19 cellular contexts compared by ENCODE assay signal in genomic region chr6:16398587-16398986, GRCh38.
DNase-seq lines count a peak whose midpoint lies in the region; ATAC-seq and TF ChIP-seq lines count a peak whose summit lies in the region.
"Had no signal": no experiment of that assay in that cellular context is flagged by ENCODE, and none has a peak within 500 bp of the region (broad histone marks: within the 10 kb centered on the region; RNA-seq: fewer than 3 reads in every experiment).

No MANE protein-coding gene starts in this region.

- H3K4me1 Mint-ChIP-seq in HFFc6 (ENCODE audit: low read depth) = peaks cover 63% of the 10 kb centered on the region

- no peaks in the 10 kb centered on the region for H3K27me3 Mint-ChIP-seq in HFFc6 (ENCODE audit: insufficient read depth)
- H3K27me3 Mint-ChIP-seq: CD4-positive, alpha-beta memory T cell had no signal

- peak overlapping the region; percentile 64 to 89 for H3K27ac ChIP-seq in coronary artery
- H3K27ac ChIP-seq: gastrocnemius medialis, left lung, neutrophil had no signal

- ATAC-seq in HG03432 (IDR thresholded peaks at IDR 0.05; ENCODE audit: unreplicated experiment) (no peak), HG03460 (IDR thresholded peaks at IDR 0.05; ENCODE audit: unreplicated experiment) (no peak), GM18520 (IDR thresholded peaks at IDR 0.05; ENCODE audit: unreplicated experiment) (no peak)
- ATAC-seq: gastrocnemius medialis, left lung, right cardiac atrium had no signal

- H3K36me3 Mint-ChIP-seq in HFFc6 (ENCODE audit: low read depth) = peaks cover 21% of the 10 kb centered on the region

- peak overlapping the region; percentile 29; the same call in 1 of the 2 replicates for H3K4me3 Mint-ChIP-seq in HFFc6
- H3K4me3 Mint-ChIP-seq: CD4-positive, alpha-beta memory T cell had no signal

- DNase-seq in HFFc6 = peak; percentile 49
- DNase-seq in coronary artery (ENCODE audit: low spot score) = no peak
- peak; percentile 18 for DNase-seq in non-pigmented ciliary epithelial cell (ENCODE audit: low read depth)
- no peak for DNase-seq in activated CD4-positive, alpha-beta T cell treated with anti-CD3 and anti-CD28 coated beads, Interleukin-2, amount 50 U/mL, for 4 hours
- DNase-seq: activated CD4-positive, alpha-beta T cell treated with anti-CD3 and anti-CD28 coated beads, Interleukin-2, amount 50 U/mL, for 1 hour; activated naive CD4-positive, alpha-beta T cell treated with anti-CD3 and anti-CD28 coated beads, Interleukin-2, amount 50 U/mL, for 16 hours; caudate nucleus; CD4-positive, alpha-beta memory T cell; effector CD8-positive, alpha-beta T cell; gastrocnemius medialis; left lung; NCI-H146; NCI-H345; right cardiac atrium; stimulated activated CD4-positive, alpha-beta T cell treated with anti-CD3 and anti-CD28 coated beads, Interleukin-1b, Interleukin-23, amount 100 ng/mL, for 48 hours had no signal

- H3K27ac Mint-ChIP-seq in HFFc6 = peak overlapping the region; percentile 80

- H3K9me3 Mint-ChIP-seq in HFFc6 = no peaks in the 10 kb centered on the region
- H3K9me3 Mint-ChIP-seq: CD4-positive, alpha-beta memory T cell had no signal

- peak overlapping the region; percentile 7 for H3K4me3 ChIP-seq in coronary artery
- H3K4me3 ChIP-seq: gastrocnemius medialis, left lung had no signal

- TF ChIP-seq CTCF in HFFc6 (IDR thresholded peaks at IDR 0.05) = no peak
- TF ChIP-seq CTCF in coronary artery (IDR thresholded peaks at IDR 0.05) = no peak

Comparison
In these comparisons a context has a peak if more than half of its experiments do, and no peak if none do; other contexts are left out.
1. DNase-seq: peak in HFFc6 (single experiment) and non-pigmented ciliary epithelial cell (single experiment); none in coronary artery (single experiment) and activated CD4-positive, alpha-beta T cell treated with anti-CD3 and anti-CD28 coated beads, Interleukin-2, amount 50 U/mL, for 4 hours (0 of 2).